Comparison of ENCODE assay signal across 8 cellular contexts in genomic region chr2:44244135-44244871, GRCh38. TPM values are rescaled to one million over a fixed set of nuclear protein-coding genes. Genes with fewer than 3 reads are reported as not detected.
DNase-seq lines count a peak whose midpoint lies in the region; ATAC-seq, FAIRE-seq and TF ChIP-seq lines count a peak whose summit lies in the region.

No MANE protein-coding gene starts in this region.

- CTCF ChIA-PET in GM12878 (lab: Yijun Ruan, JAX), result interaction anchor here (0.6 to 4.8 kb wide), 30 partner anchors 9 to 1455 kb away, joined by 3 to 24 read pairs (median 3); no protein-coding TSS in a partner anchor

- peak; percentile 35 for FAIRE-seq in GM12878 (lab: Jason Lieb, UNC)

- DNase-seq in Right ventricle myocardium inferior (ENCODE audit: missing footprints) (no peak), cardiac septum (ENCODE audit: low spot score) (no peak), NCI-H2029 treated with DMSO at 0.1 percent for 48 hours (lab: John Stamatoyannopoulos, UW) (peak; percentile 92), T1000 (lab: John Stamatoyannopoulos, UW) (peak; percentile 26), GM12878 (ENCODE audit: low read depth, low spot score) (no peak), iPS-NIHi11 (ENCODE audit: low spot score) (peak; percentile 66)

- under 1% methylated on average over 12 of the region's 12 CpGs for WGBS in GM12878 (ENCODE audit: insufficient coverage, insufficient replicate concordance, low lambda C conversion rate, missing lambda C conversion rate)

- H3K9ac ChIP-seq in GM12878 (ENCODE audit: control insufficient read depth, insufficient read depth, low read length), result no peak overlapping the region
- peak overlapping the region; percentile 61 to 80 (median 73) for H3K9ac ChIP-seq in skeletal muscle tissue (ENCODE audit: low read depth in 1 of 3, low read length in 3 of 3)

- peak; percentile 63 for ATAC-seq in Right ventricle myocardium inferior
- ATAC-seq in GM12878, result peak; percentile 85
- ATAC-seq in GM21381 (IDR thresholded peaks at IDR 0.05; ENCODE audit: unreplicated experiment), result no peak

- POLR2A ChIA-PET in GM12878 (lab: Charles Lee), result no interaction called here

- no peak for TF ChIP-seq EP300 in GM12878 (IDR thresholded peaks at IDR 0.05; ENCODE audit: borderline replicate concordance in 1 of 2, control insufficient read depth in 1 of 2, low read depth in 2 of 2, low read length in 2 of 2)

- SMC1A ChIA-PET in GM12878 (lab: Charles Lee; ENCODE audit: uncharacterized antibody, unreplicated experiment), result interaction anchor here (0.6 to 5.6 kb wide), 13 partner anchors 8 to 712 kb away, joined by 3 to 37 read pairs (median 4); no protein-coding TSS in a partner anchor

- H3K36me3 ChIP-seq in GM12878 (ENCODE audit: control insufficient read depth in 2 of 2, insufficient read depth in 2 of 2, low read length in 1 of 2) (no peaks in the 10 kb centered on the region), skeletal muscle tissue (ENCODE audit: control insufficient read depth in 3 of 3, insufficient read depth in 3 of 3, low read length in 3 of 3) (no peaks in the 10 kb centered on the region)

- H3K27ac ChIP-seq in GM12878 (ENCODE audit: control insufficient read depth, insufficient read depth), result no peak overlapping the region
- peak overlapping the region; percentile 19 for H3K27ac ChIP-seq in skeletal muscle tissue (ENCODE audit: low read depth, low read length)

- TF ChIP-seq CTCF in GM12878 (IDR thresholded peaks at IDR 0.05 in 2 of 3, conservative IDR thresholded peaks at IDR 0.05 in 1 of 3; ENCODE audit: control insufficient read depth in 2 of 3, extremely low read depth in 1 of 3, insufficient read depth in 1 of 3, low read depth in 3 of 3, low read length in 3 of 3), result peak; percentile 33 to 45 (median 41); a peak in 4 of 6 replicates

- in situ Hi-C loops in GM12878 (cut with MboI), result loop anchor here (10.0 kb wide), 1 partner anchor 710 kb away; no protein-coding TSS in a partner anchor

- no peak overlapping the region for H3K4me3 ChIP-seq in GM12878
- peak overlapping the region; percentile 63 to 72 (median 66) for H3K4me3 ChIP-seq in skeletal muscle tissue (ENCODE audit: low read length in 3 of 3)

- H4K20me1 ChIP-seq in GM12878 (ENCODE audit: control insufficient read depth, insufficient read depth), result no peaks in the 10 kb centered on the region

- no peaks in the 10 kb centered on the region for H3K4me1 ChIP-seq in GM12878 (ENCODE audit: control insufficient read depth, insufficient read depth, low read length)
- peaks cover 0 to 5% (median 0%) of the 10 kb centered on the region in 3 donors for H3K4me1 ChIP-seq in skeletal muscle tissue (ENCODE audit: control insufficient read depth in 3 of 3, insufficient read depth in 3 of 3, low read length in 3 of 3)

- no peak for TF ChIP-seq POLR2A in GM12878 (IDR thresholded peaks at IDR 0.05; ENCODE audit: low read depth, low read length)

- intact Hi-C loops in Right ventricle myocardium inferior (cut with DNase I), result loop anchor here (2.0 to 10.0 kb wide), 2 partner anchors 158 to 710 kb away; no protein-coding TSS in a partner anchor
- intact Hi-C loops in cardiac septum (cut with DNase I), result no loop called here
- intact Hi-C loops in GM12878 (cut with micrococcal nuclease; ENCODE audit: unreplicated experiment), result loop anchor here (1.0 to 5.0 kb wide), 5 partner anchors 47 to 710 kb away; no protein-coding TSS in a partner anchor

- peak overlapping the region; percentile 59 for H3K4me2 ChIP-seq in GM12878 (ENCODE audit: control insufficient read depth, insufficient read depth)

- no peaks in the 10 kb centered on the region for H3K79me2 ChIP-seq in GM12878 (ENCODE audit: control insufficient read depth, insufficient read depth, low read length)

- BruUV-seq in GM12878 (replicated peaks; lab: Mats Ljungman, UMichigan), result no TSS peak

- H3K9me3 ChIP-seq in GM12878 (replicated peaks; ENCODE audit: control insufficient read depth, insufficient read depth, low read length), result no peaks in the 10 kb centered on the region
- no peaks in the 10 kb centered on the region for H3K9me3 ChIP-seq in skeletal muscle tissue (ENCODE audit: control insufficient read depth in 3 of 3, low read length in 3 of 3)

- RAD21 ChIA-PET in GM12878 (lab: Charles Lee; ENCODE audit: unreplicated experiment), result interaction anchor here (0.7 to 1.3 kb wide), 5 partner anchors 51 to 711 kb away, joined by 3 to 7 read pairs (median 3); no protein-coding TSS in a partner anchor

- TF ChIP-seq RAD21 in GM12878 (IDR thresholded peaks at IDR 0.05; ENCODE audit: insufficient read depth, low read depth, low read length), result peak; percentile 77

- H2AFZ ChIP-seq in GM12878 (ENCODE audit: control insufficient read depth, low read depth, low read length), result peak overlapping the region; percentile 28

- no peaks in the 10 kb centered on the region for H3K27me3 ChIP-seq in GM12878 (replicated peaks in 1 of 2; ENCODE audit: control insufficient read depth in 2 of 2, insufficient read depth in 2 of 2, low read length in 1 of 2)
- no peaks in the 10 kb centered on the region for H3K27me3 ChIP-seq in skeletal muscle tissue (ENCODE audit: control insufficient read depth in 3 of 3, insufficient read depth in 3 of 3, low read length in 3 of 3)

TF ChIP-seq in GM12878, 131 proteins besides CTCF, POLR2A, EP300 and RAD21:
- no peak for TF ChIP-seq ESRRA (IDR thresholded peaks at IDR 0.05; ENCODE audit: low read length)
- no peak for TF ChIP-seq HSF1 (IDR thresholded peaks at IDR 0.05; ENCODE audit: low read depth, low read length)
- no peak for TF ChIP-seq PML (IDR thresholded peaks at IDR 0.05; ENCODE audit: low read length)
- no peak for TF ChIP-seq MXI1 (IDR thresholded peaks at IDR 0.05; ENCODE audit: low read depth, low read length)
- no peak for TF ChIP-seq NR2C1 (IDR thresholded peaks at IDR 0.05)
- peak; percentile 60; the same call in 1 of the 2 replicates for TF ChIP-seq SMC3 (IDR thresholded peaks at IDR 0.05; ENCODE audit: borderline replicate concordance, low read length)
- peak; percentile 76 for TF ChIP-seq ZNF384 (IDR thresholded peaks at IDR 0.05; ENCODE audit: borderline replicate concordance, low read depth, low read length)

RNA-seq across cellular contexts. Expression of gene SLC3A1, which starts 31.0 kb away (rescaled TPM):
- total RNA-seq in Right ventricle myocardium inferior (not detected), cardiac septum (0.16 TPM), GM12878 (2014; rRNA removed) (not detected in 2 replicates), GM12878 (2014; rRNA removed; fragmentation: Illumina TruSeq; extraction: Trizol) (not detected in 2 replicates), GM12878 (2021) (0.11 TPM in 1 of 2 replicates, not detected in the other), skeletal muscle tissue (not detected)
- total RNA-seq in GM12878 (2013; cell fraction: nucleolus; rRNA removed), result 1.3 and 2.3 TPM in 2 replicates
- 0.09 TPM for polyA plus RNA-seq in GM12878 (2011; ENCODE audit: low read depth)
- polyA plus RNA-seq in GM12878 (2011; rRNA removed) (0.13 and 0.22 TPM in 2 replicates), GM12878 (2014; fragmentation: Illumina TruSeq; extraction: Trizol) (not detected in 2 replicates), GM12878 (2014; fragmentation: Nextera tagmentation; extraction: Ambion mirVana) (under 1 TPM; 0.05 to 0.19 TPM), GM12878 (2014; rRNA removed) (not detected in 2 replicates), GM12878 (2016; fragmentation: Nextera tagmentation; extraction: Ambion mirVana) (under 1 TPM; 0.43 to 0.47 TPM)
- polyA plus RNA-seq in GM12878 (2011; cell fraction: cytosol; rRNA removed), result 0.03 TPM in 2 replicates
- polyA plus RNA-seq in GM12878 (2011; cell fraction: nucleus; rRNA removed), result 0.10 and 0.16 TPM in 2 replicates
- 0.27 and 0.28 TPM in 2 replicates for polyA plus RNA-seq in GM12878 (2012)
- polyA minus RNA-seq in GM12878 (2011; rRNA and poly(A)+ RNA removed), result 0.15 and 0.37 TPM in 2 replicates
- polyA minus RNA-seq in GM12878 (2011; cell fraction: cytosol; rRNA and poly(A)+ RNA removed), result not detected in 2 replicates
- 0.12 TPM in 1 of 2 replicates, not detected in the other for polyA minus RNA-seq in GM12878 (2011; cell fraction: nucleus; rRNA and poly(A)+ RNA removed)

Comparison
In these comparisons a context has a peak if more than half of its experiments do, and no peak if none do; other contexts are left out.
1. DNase-seq: peak in NCI-H2029 treated with DMSO at 0.1 percent for 48 hours (single experiment), T1000 (single experiment) and iPS-NIHi11 (single experiment); none in Right ventricle myocardium inferior (single experiment), cardiac septum (single experiment) and GM12878 (single experiment).